ENCODE assay signal across 1 cellular context in the genomic region with DNA sequence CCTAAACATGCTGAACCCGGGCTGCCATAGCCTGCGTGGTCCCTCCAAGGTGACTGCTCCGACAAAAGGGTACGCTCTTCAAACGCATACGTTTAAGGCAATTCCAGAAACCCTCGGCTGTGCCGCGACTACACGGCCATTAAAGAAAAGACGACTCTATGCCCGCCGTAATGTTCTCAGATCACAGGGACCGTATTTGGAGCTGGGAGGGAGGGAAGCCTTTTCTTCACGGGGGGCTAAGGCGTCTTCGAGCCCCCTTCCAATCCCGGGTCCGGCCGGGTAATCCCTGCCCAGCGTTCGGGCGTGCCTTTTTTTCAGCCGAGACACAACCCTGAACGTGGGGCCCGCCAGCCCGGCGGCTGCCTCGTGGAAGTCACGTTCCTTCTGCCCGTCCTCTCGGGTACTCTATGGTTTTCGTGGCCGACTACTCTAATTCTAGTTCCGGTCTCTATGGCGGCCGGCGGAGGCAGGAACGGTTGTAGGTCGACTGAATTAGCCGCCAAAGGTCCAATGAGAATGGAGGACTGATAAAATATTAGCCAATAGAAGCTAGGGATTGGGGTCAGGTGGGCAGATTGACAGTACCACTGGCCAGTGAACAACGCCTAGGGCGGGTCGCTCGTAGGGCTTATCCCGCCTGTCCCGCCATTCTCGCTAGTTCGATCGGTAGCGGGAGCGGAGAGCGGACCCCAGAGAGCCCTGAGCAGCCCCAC.
TF ChIP-seq lines count a peak whose summit lies in the region.

YBX1 (plus strand) TSS at position 648 of the 713 bp plus-strand sequence. CDS start 148 bp downstream, outside the sequence.

TF ChIP-seq in HEK293, 187 proteins besides CTCF, POLR2A, EP300 and RAD21 (continued from another document):
- peak; percentile 54; the same call in 1 of the 2 replicates for TF ChIP-seq PATZ1 (tag by site-specific recombination; IDR thresholded peaks at IDR 0.05)
- TF ChIP-seq ZEB2 (tag by site-specific recombination; IDR thresholded peaks at IDR 0.05) = peak; percentile 85
- TF ChIP-seq ZNF629 (tag by site-specific recombination; IDR thresholded peaks at IDR 0.05) = 0 out of 2 replicates have a peak, but pooled peaks have one; percentile 10
- TF ChIP-seq ZNF394 (tag by site-specific recombination; IDR thresholded peaks at IDR 0.05; ENCODE audit: borderline replicate concordance) = peak; percentile 86
- peak; percentile 64 for TF ChIP-seq ZNF561 (tag by site-specific recombination; IDR thresholded peaks at IDR 0.05; ENCODE audit: borderline replicate concordance)
- no peak for TF ChIP-seq ZNF560 (tag by site-specific recombination; IDR thresholded peaks at IDR 0.05; ENCODE audit: borderline replicate concordance)
- TF ChIP-seq SALL2 (tag by site-specific recombination; IDR thresholded peaks at IDR 0.05; ENCODE audit: borderline replicate concordance) = no peak
- peak; percentile 40; the same call in 1 of the 2 replicates for TF ChIP-seq ZNF324 (tag by site-specific recombination; IDR thresholded peaks at IDR 0.05)
- TF ChIP-seq ZBTB48 (tag by site-specific recombination; IDR thresholded peaks at IDR 0.05) = peak; percentile 69; the same call in 1 of the 2 replicates
- no peak for TF ChIP-seq SCRT1 (tag by site-specific recombination; IDR thresholded peaks at IDR 0.05; ENCODE audit: borderline replicate concordance)
- peak; percentile 74 for TF ChIP-seq ZBTB11 (tag by site-specific recombination; conservative IDR thresholded peaks at IDR 0.05; ENCODE audit: low read depth)
- peak; percentile 93 for TF ChIP-seq PBX3 (CRISPR knock-in tag; IDR thresholded peaks at IDR 0.05)
- TF ChIP-seq KLF1 (tag by site-specific recombination; IDR thresholded peaks at IDR 0.05) = 0 out of 2 replicates have a peak, but pooled peaks have one; percentile 17
- no peak for TF ChIP-seq ZNF747 (tag by site-specific recombination; IDR thresholded peaks at IDR 0.05)
- peak; percentile 44; the same call in 1 of the 2 replicates for TF ChIP-seq KLF8 (tag by site-specific recombination; IDR thresholded peaks at IDR 0.05)
- 0 out of 2 replicates have a peak, but pooled peaks have one; percentile 46 for TF ChIP-seq ZBTB21 (tag by site-specific recombination; IDR thresholded peaks at IDR 0.05)
- peak; percentile 76 for TF ChIP-seq ZFP37 (tag by site-specific recombination; IDR thresholded peaks at IDR 0.05)
- TF ChIP-seq ZXDB (tag by site-specific recombination; IDR thresholded peaks at IDR 0.05) = peak; percentile 82
- 0 out of 2 replicates have a peak, but pooled peaks have one; percentile 66 for TF ChIP-seq ZNF391 (tag by site-specific recombination; IDR thresholded peaks at IDR 0.05; ENCODE audit: borderline replicate concordance, low read depth)
- TF ChIP-seq ZNF140 (tag by site-specific recombination; IDR thresholded peaks at IDR 0.05) = no peak
